Comparison of ENCODE assay signal across 8 cellular contexts in the genomic region with DNA sequence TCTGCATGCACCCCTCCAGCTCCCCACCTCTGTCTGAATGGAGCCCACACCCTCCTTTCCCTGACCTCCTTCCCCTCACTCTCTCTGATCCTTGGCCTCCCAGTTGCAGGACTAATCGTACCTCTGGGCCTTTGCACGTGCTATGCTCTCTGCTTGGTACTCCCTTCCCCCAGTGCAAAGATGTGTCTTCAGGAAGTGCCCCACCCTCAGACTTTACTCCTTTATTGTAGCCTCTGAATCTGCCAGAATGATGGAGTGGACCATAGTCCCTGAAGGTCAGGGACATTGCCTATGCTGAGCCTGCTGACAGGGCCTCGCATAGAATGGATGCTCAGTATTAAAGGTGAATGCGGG. TPM values are rescaled to one million over a fixed set of nuclear protein-coding genes. Genes with fewer than 3 reads are reported as not detected.
DNase-seq lines count a peak whose midpoint lies in the region; ATAC-seq and TF ChIP-seq lines count a peak whose summit lies in the region.

No MANE protein-coding gene starts in this region.

- H3K27ac ChIP-seq in PC-9 (peak overlapping the region; percentile 97), osteoblast (ENCODE audit: low read depth, low read length) (peak overlapping the region; percentile 94)

- H3K4me3 ChIP-seq in Caco-2 (ENCODE audit: low read depth, low read length) (peak overlapping the region; percentile 47), PC-9 (peak overlapping the region; percentile 93; the same call in 1 of the 2 replicates), osteoblast (ENCODE audit: insufficient read depth, low read length) (peak overlapping the region; percentile 64)

- H3K4me1 ChIP-seq in Caco-2 (peaks cover 23% of the 10 kb centered on the region), PC-9 (replicated peaks; ENCODE audit: insufficient read depth) (peaks cover 21% of the 10 kb centered on the region), osteoblast (ENCODE audit: insufficient read depth, low read length) (peaks cover 38% of the 10 kb centered on the region)

- peaks cover 46% of the 10 kb centered on the region for H3K36me3 Mint-ChIP-seq in Caco-2 (ENCODE audit: insufficient read depth, unreplicated experiment)
- peaks cover 35% of the 10 kb centered on the region for H3K36me3 Mint-ChIP-seq in dendritic cell treated with granulocyte-macrophage colony-stimulating factor and Interleukin-4, amounts not matched to agents 40 ng/mL and 50 ng/mL, for 4 days (ENCODE audit: low read depth)

- no peak for DNase-seq in Caco-2
- DNase-seq in PC-9, result no peak
- DNase-seq in osteoblast (ENCODE audit: insufficient read length, low spot score, missing footprints), result peak; percentile 53
- DNase-seq in HuH-7.5 (ENCODE audit: low spot score), result no peak
- DNase-seq in NCI-H510A treated with DMSO at 0.1 percent for 48 hours (lab: John Stamatoyannopoulos, UW), result no peak
- DNase-seq in sciatic nerve (ENCODE audit: low spot score), result no peak

- TF ChIP-seq CTCF in Caco-2 (IDR thresholded peaks at IDR 0.05; ENCODE audit: insufficient read depth in 1 of 2, low read depth in 1 of 2, low read length in 1 of 2, severe bottlenecking in 1 of 2, unreplicated experiment in 1 of 2), result no peak
- no peak for TF ChIP-seq CTCF in PC-9 (conservative IDR thresholded peaks at IDR 0.05)
- TF ChIP-seq CTCF in osteoblast (IDR thresholded peaks at IDR 0.05; ENCODE audit: extremely low read depth, low read depth, low read length), result no peak

- peaks cover 59% of the 10 kb centered on the region for H3F3A ChIP-seq in PC-9 (ENCODE audit: insufficient read depth, low read depth)

- peak overlapping the region; percentile 93 for H3K4me3 Mint-ChIP-seq in Caco-2 (ENCODE audit: unreplicated experiment)
- H3K4me3 Mint-ChIP-seq in dendritic cell treated with granulocyte-macrophage colony-stimulating factor and Interleukin-4, amounts not matched to agents 40 ng/mL and 50 ng/mL, for 4 days, result peak overlapping the region; percentile 91

- CTCF ChIA-PET in Caco-2 (lab: Charles Lee) (no interaction called here), PC-9 (lab: Charles Lee) (interaction anchor here (0.6 to 1.8 kb wide), 2 partner anchors 46 to 61 kb away, joined by 3 to 9 read pairs; no protein-coding TSS in a partner anchor)

- H2AFZ ChIP-seq in PC-9, result no peak overlapping the region
- no peak overlapping the region for H2AFZ ChIP-seq in osteoblast (ENCODE audit: low read length)

- no peaks in the 10 kb centered on the region for H3K9me3 Mint-ChIP-seq in Caco-2 (ENCODE audit: unreplicated experiment)
- H3K9me3 Mint-ChIP-seq in dendritic cell treated with granulocyte-macrophage colony-stimulating factor and Interleukin-4, amounts not matched to agents 40 ng/mL and 50 ng/mL, for 4 days, result no peaks in the 10 kb centered on the region

- intact Hi-C loops in Caco-2 (cut with micrococcal nuclease; ENCODE audit: unreplicated experiment) (loop anchor here (1.0 kb wide), 1 partner anchor 10 kb away; no protein-coding TSS in a partner anchor), PC-9 (cut with micrococcal nuclease; ENCODE audit: unreplicated experiment) (loop anchor here (1.0 kb wide), 1 partner anchor 10 kb away; no protein-coding TSS in a partner anchor), sciatic nerve (cut with DNase I) (no loop called here)
- intact Hi-C loops in dendritic cell treated with granulocyte-macrophage colony-stimulating factor and Interleukin-4, amounts not matched to agents 40 ng/mL and 50 ng/mL, for 4 days (cut with micrococcal nuclease), result loop anchor here (1.0 to 5.0 kb wide), 2 partner anchors 9 to 135 kb away; a partner anchor contains a TSS

- H3K27me3 ChIP-seq in Caco-2 (replicated peaks; ENCODE audit: control insufficient read depth, insufficient read depth, low read length) (no peaks in the 10 kb centered on the region), PC-9 (ENCODE audit: insufficient read depth, low read depth) (no peaks in the 10 kb centered on the region), osteoblast (ENCODE audit: insufficient read depth, low read length) (no peaks in the 10 kb centered on the region)

- H3K4me2 ChIP-seq in PC-9 (peak overlapping the region; percentile 99), osteoblast (ENCODE audit: insufficient read depth, low read length) (peak overlapping the region; percentile 84)

- H3K9me2 ChIP-seq in PC-9 (ENCODE audit: insufficient read depth), result no peaks in the 10 kb centered on the region

- peak overlapping the region; percentile 99 for H3K27ac Mint-ChIP-seq in Caco-2 (ENCODE audit: unreplicated experiment)
- H3K27ac Mint-ChIP-seq in dendritic cell treated with granulocyte-macrophage colony-stimulating factor and Interleukin-4, amounts not matched to agents 40 ng/mL and 50 ng/mL, for 4 days, result peak overlapping the region; percentile 99

- ATAC-seq in sciatic nerve, result no peak
- ATAC-seq in GM19324 (IDR thresholded peaks at IDR 0.05; ENCODE audit: low FRiP score, unreplicated experiment), result no peak

- H3K4me1 Mint-ChIP-seq in Caco-2 (ENCODE audit: low read depth, unreplicated experiment), result peaks cover 26% of the 10 kb centered on the region
- H3K4me1 Mint-ChIP-seq in dendritic cell treated with granulocyte-macrophage colony-stimulating factor and Interleukin-4, amounts not matched to agents 40 ng/mL and 50 ng/mL, for 4 days (ENCODE audit: low read depth), result peaks cover 58% of the 10 kb centered on the region

- H4K20me1 ChIP-seq in PC-9 (ENCODE audit: insufficient read depth) (peaks cover 15% of the 10 kb centered on the region), osteoblast (ENCODE audit: insufficient read depth, low read length) (peaks cover 17% of the 10 kb centered on the region)

- BruUV-seq in Caco-2 (replicated peaks; lab: Mats Ljungman, UMichigan) (no TSS peak), PC-9 (replicated peaks; lab: Mats Ljungman, UMichigan) (no TSS peak)

- H3K36me3 ChIP-seq in Caco-2 (ENCODE audit: control insufficient read depth, insufficient read depth, low read length) (peaks cover 3% of the 10 kb centered on the region; the same call in 1 of the 2 replicates), PC-9 (ENCODE audit: low read depth) (peaks cover 5% of the 10 kb centered on the region; the same call in 1 of the 2 replicates), osteoblast (ENCODE audit: insufficient read depth, low read length) (peaks cover 14% of the 10 kb centered on the region)

- H3K79me2 ChIP-seq in PC-9 (ENCODE audit: low read depth), result peaks cover 34% of the 10 kb centered on the region
- peaks cover 34% of the 10 kb centered on the region for H3K79me2 ChIP-seq in osteoblast (ENCODE audit: insufficient read depth, low read length)

- POLR2A ChIA-PET in Caco-2 (lab: Charles Lee) (interaction anchor here (0.5 to 4.8 kb wide), 8 partner anchors 10 to 103 kb away, joined by 5 to 225 read pairs (median 18); a partner anchor contains a TSS), PC-9 (lab: Charles Lee; ENCODE audit: unreplicated experiment) (interaction anchor here (0.6 to 2.4 kb wide), 3 partner anchors 10 to 135 kb away, joined by 3 to 63 read pairs (median 35); no protein-coding TSS in a partner anchor)

- H3K27me3 Mint-ChIP-seq in Caco-2 (ENCODE audit: insufficient read depth, unreplicated experiment), result peaks cover 6% of the 10 kb centered on the region
- peaks cover 2% of the 10 kb centered on the region for H3K27me3 Mint-ChIP-seq in dendritic cell treated with granulocyte-macrophage colony-stimulating factor and Interleukin-4, amounts not matched to agents 40 ng/mL and 50 ng/mL, for 4 days

- H3K9me3 ChIP-seq in Caco-2, result no peaks in the 10 kb centered on the region
- H3K9me3 ChIP-seq in PC-9 (ENCODE audit: insufficient read depth, low read depth), result no peaks in the 10 kb centered on the region
- H3K9me3 ChIP-seq in osteoblast (ENCODE audit: low read depth, low read length), result no peaks in the 10 kb centered on the region

RNA-seq across cellular contexts. Expression of a gene that starts 1.3 kb away (rescaled TPM):
- 75.5 and 78.8 TPM in 2 replicates for total RNA-seq in Caco-2 (2022)
- 115 and 150 TPM in 2 replicates for total RNA-seq in PC-9 (2021)
- 170 and 172 TPM in 2 replicates for total RNA-seq in osteoblast
- total RNA-seq in sciatic nerve, result 298 TPM

RNA-seq across cellular contexts. Expression of a gene that starts 8.5 kb away (rescaled TPM):
- total RNA-seq in Caco-2 (2022) (1.5 and 2.1 TPM in 2 replicates), PC-9 (2021) (5.6 and 7.3 TPM in 2 replicates), osteoblast (2.5 and 3.5 TPM in 2 replicates), sciatic nerve (12.7 TPM)

RNA-seq across cellular contexts. Expression of a gene that starts 40.1 kb away (rescaled TPM):
- total RNA-seq in Caco-2 (2022) (184 and 186 TPM in 2 replicates), PC-9 (2021) (291 and 323 TPM in 2 replicates), osteoblast (74.3 and 74.6 TPM in 2 replicates), sciatic nerve (45.7 TPM)

RNA-seq across cellular contexts. Expression of a gene that starts 56.5 kb away (rescaled TPM):
- total RNA-seq in Caco-2 (2022) (0.36 and 0.46 TPM in 2 replicates), PC-9 (2021) (2.2 and 3.8 TPM in 2 replicates), osteoblast (under 0.01 TPM in 1 of 2 replicates, not detected in the other), sciatic nerve (2.1 TPM)

RNA-seq across cellular contexts. Expression of a gene that starts 57.6 kb away (rescaled TPM):
- total RNA-seq in Caco-2 (2022) (25.6 and 26.0 TPM in 2 replicates), PC-9 (2021) (42.0 and 53.6 TPM in 2 replicates), osteoblast (31.1 and 56.3 TPM in 2 replicates), sciatic nerve (49.6 TPM)
